ENCODE assay signal across 8 cellular contexts in the genomic region with DNA sequence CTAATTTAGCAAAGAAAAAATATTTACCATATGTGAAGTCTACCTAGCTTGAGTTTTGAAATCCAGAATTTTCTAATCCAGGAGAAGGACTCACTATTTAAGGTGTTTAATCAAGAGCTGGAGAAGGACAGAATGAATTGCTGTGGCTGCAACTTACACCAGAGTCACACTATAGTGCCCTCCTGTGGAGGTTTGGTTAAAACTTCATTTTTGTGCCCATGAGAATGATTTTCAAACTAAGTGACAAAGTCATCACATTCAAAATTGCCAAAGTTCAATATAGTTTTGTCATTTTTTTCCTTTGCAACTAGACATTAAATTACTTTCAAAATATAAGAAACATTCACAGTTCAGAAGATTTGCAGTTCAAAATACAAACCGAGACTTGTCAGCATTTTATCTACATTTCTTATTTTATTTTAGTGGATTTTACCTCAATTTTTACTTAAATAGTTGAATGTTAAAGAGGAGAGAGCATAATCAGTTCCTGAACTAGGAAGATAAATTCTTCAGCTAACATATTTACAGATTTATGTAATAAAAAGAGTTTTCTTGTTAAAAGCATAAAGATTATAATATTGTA.
DNase-seq lines count a peak whose midpoint lies in the region; ATAC-seq and TF ChIP-seq lines count a peak whose summit lies in the region.

No MANE protein-coding gene starts in this region.

- POLR2A ChIA-PET in A673 (lab: Charles Lee; ENCODE audit: low non-redundant PET): no interaction called here
- POLR2A ChIA-PET in activated CD8-positive, alpha-beta T cell treated with anti-CD3 and anti-CD28 coated beads for 36 hours (lab: Charles Lee): no interaction called here

- no peaks in the 10 kb centered on the region for H3K36me3 Mint-ChIP-seq in activated CD8-positive, alpha-beta T cell treated with anti-CD3 and anti-CD28 coated beads for 36 hours (ENCODE audit: low read depth)
- H3K36me3 Mint-ChIP-seq in activated naive CD8-positive, alpha-beta T cell treated with anti-CD3 and anti-CD28 coated beads for 36 hours: no peaks in the 10 kb centered on the region

- peaks cover 3% of the 10 kb centered on the region for H3K9me3 Mint-ChIP-seq in activated CD8-positive, alpha-beta T cell treated with anti-CD3 and anti-CD28 coated beads for 36 hours
- peaks cover 3% of the 10 kb centered on the region for H3K9me3 Mint-ChIP-seq in activated naive CD8-positive, alpha-beta T cell treated with anti-CD3 and anti-CD28 coated beads for 36 hours

- H3K27me3 ChIP-seq in A673 (replicated peaks; ENCODE audit: insufficient read depth, low read depth, low read length, poor library complexity) (no peaks in the 10 kb centered on the region), thoracic aorta (replicated peaks; ENCODE audit: insufficient read depth) (no peaks in the 10 kb centered on the region)

- no peak for TF ChIP-seq POLR2A in NB4 (IDR thresholded peaks at IDR 0.05; ENCODE audit: extremely low read depth, insufficient read length)

- H3K4me1 ChIP-seq in A673 (ENCODE audit: insufficient read depth, low read length, poor library complexity, severe bottlenecking) (peaks cover 11% of the 10 kb centered on the region), thoracic aorta (ENCODE audit: control insufficient read depth in 1 of 2, low read depth in 2 of 2) (no peaks in the 10 kb centered on the region)

- H3K9me3 ChIP-seq in A673 (ENCODE audit: low read depth, low read length, poor library complexity, severe bottlenecking) (no peaks in the 10 kb centered on the region), thoracic aorta (no peaks in the 10 kb centered on the region)

- ATAC-seq in activated CD8-positive, alpha-beta T cell treated with anti-CD3 and anti-CD28 coated beads for 36 hours: no peak
- ATAC-seq in thoracic aorta (ENCODE audit: insufficient number of reproducible peaks, low FRiP score, low read depth): no peak
- ATAC-seq in HG03342 (IDR thresholded peaks at IDR 0.05; ENCODE audit: unreplicated experiment): no peak

- H3K4me1 Mint-ChIP-seq in activated CD8-positive, alpha-beta T cell treated with anti-CD3 and anti-CD28 coated beads for 36 hours (ENCODE audit: low read depth): no peaks in the 10 kb centered on the region
- H3K4me1 Mint-ChIP-seq in activated naive CD8-positive, alpha-beta T cell treated with anti-CD3 and anti-CD28 coated beads for 36 hours: no peaks in the 10 kb centered on the region

- H3K4me3 Mint-ChIP-seq in activated CD8-positive, alpha-beta T cell treated with anti-CD3 and anti-CD28 coated beads for 36 hours: no peak overlapping the region
- H3K4me3 Mint-ChIP-seq in activated naive CD8-positive, alpha-beta T cell treated with anti-CD3 and anti-CD28 coated beads for 36 hours: no peak overlapping the region

- DNase-seq in A673 (ENCODE audit: low spot score) (peak; percentile 76), ELF-1 (ENCODE audit: low read depth, low spot score) (peak; percentile 3), NB4 (ENCODE audit: low read depth) (peak; percentile 51), iPS DF 19.7 (ENCODE audit: low read depth, low spot score) (peak; percentile 7), thoracic aorta (ENCODE audit: low spot score) (no peak)
- peak; percentile 26 for DNase-seq in activated CD8-positive, alpha-beta T cell treated with anti-CD3 and anti-CD28 coated beads for 36 hours
- DNase-seq in activated naive CD8-positive, alpha-beta T cell treated with anti-CD3 and anti-CD28 coated beads for 36 hours: no peak

- CTCF ChIA-PET in A673 (lab: Charles Lee): interaction anchor here (0.5 to 1.0 kb wide), 4 partner anchors 57 to 917 kb away, joined by 3 to 4 read pairs (median 3); no protein-coding TSS in a partner anchor
- CTCF ChIA-PET in activated CD8-positive, alpha-beta T cell treated with anti-CD3 and anti-CD28 coated beads for 36 hours (lab: Charles Lee): interaction anchor here (1.0 to 3.1 kb wide), 9 partner anchors 8 to 917 kb away, joined by 3 to 10 read pairs (median 4); no protein-coding TSS in a partner anchor

- H3K27ac ChIP-seq in A673 (ENCODE audit: low read depth, low read length, poor library complexity, severe bottlenecking): no peak overlapping the region
- H3K27ac ChIP-seq in thoracic aorta: no peak overlapping the region

- no TSS peak for BruUV-seq in A673 (replicated peaks; lab: Mats Ljungman, UMichigan)

- TF ChIP-seq CTCF in A673 (conservative IDR thresholded peaks at IDR 0.05; ENCODE audit: low read depth, low read length): peak; percentile 77
- peak; percentile 45 for TF ChIP-seq CTCF in NB4 (IDR thresholded peaks at IDR 0.05; ENCODE audit: low read depth, low read length)
- peak; percentile 66 for TF ChIP-seq CTCF in activated CD8-positive, alpha-beta T cell treated with anti-CD3 and anti-CD28 coated beads for 36 hours (IDR thresholded peaks at IDR 0.05)
- peak; percentile 47 for TF ChIP-seq CTCF in thoracic aorta (IDR thresholded peaks at IDR 0.05)

- H3K36me3 ChIP-seq in A673 (ENCODE audit: insufficient read depth, low read length, poor library complexity, severe bottlenecking) (no peaks in the 10 kb centered on the region), thoracic aorta (no peaks in the 10 kb centered on the region)

- intact Hi-C loops in A673 (cut with micrococcal nuclease; ENCODE audit: unreplicated experiment): loop anchor here (5.0 kb wide), 2 partner anchors 591 to 916 kb away; no protein-coding TSS in a partner anchor
- intact Hi-C loops in activated CD8-positive, alpha-beta T cell treated with anti-CD3 and anti-CD28 coated beads for 36 hours (cut with micrococcal nuclease): no loop called here

- H3K27ac Mint-ChIP-seq in activated CD8-positive, alpha-beta T cell treated with anti-CD3 and anti-CD28 coated beads for 36 hours: no peak overlapping the region
- no peak overlapping the region for H3K27ac Mint-ChIP-seq in activated naive CD8-positive, alpha-beta T cell treated with anti-CD3 and anti-CD28 coated beads for 36 hours

- H3K27me3 Mint-ChIP-seq in activated CD8-positive, alpha-beta T cell treated with anti-CD3 and anti-CD28 coated beads for 36 hours: peaks cover 28% of the 10 kb centered on the region
- peaks cover 34% of the 10 kb centered on the region for H3K27me3 Mint-ChIP-seq in activated naive CD8-positive, alpha-beta T cell treated with anti-CD3 and anti-CD28 coated beads for 36 hours

- H3K4me3 ChIP-seq in A673 (ENCODE audit: low read depth, low read length, poor library complexity, severe bottlenecking): no peak overlapping the region
- H3K4me3 ChIP-seq in NB4 (ENCODE audit: low read depth, low read length): no peak overlapping the region
- no peak overlapping the region for H3K4me3 ChIP-seq in thoracic aorta

Comparison
In these comparisons a context has a peak if more than half of its experiments do, and no peak if none do; other contexts are left out.
1. DNase-seq: peak in A673 (single experiment), ELF-1 (single experiment), NB4 (single experiment), activated CD8-positive, alpha-beta T cell treated with anti-CD3 and anti-CD28 coated beads for 36 hours (single experiment) and iPS DF 19.7 (single experiment); none in thoracic aorta (single experiment) and activated naive CD8-positive, alpha-beta T cell treated with anti-CD3 and anti-CD28 coated beads for 36 hours (single experiment).
2. Peak in every context shown above with its lines, with median percentiles within 50 percentile points of each other: CTCF ChIP-seq.